ENCODE assay signal across 1 cellular context in genomic region chr20:6766433-6766832, GRCh38.
TF ChIP-seq lines count a peak whose summit lies in the region.

No MANE protein-coding gene starts in this region.

TF ChIP-seq in WTC11, 78 proteins besides CTCF, POLR2A, EP300 and RAD21 (continued from another document):
- TF ChIP-seq USF1 (CRISPR knock-in tag; IDR thresholded peaks at IDR 0.05) (no peak), ZNF263 (CRISPR knock-in tag; IDR thresholded peaks at IDR 0.05; ENCODE audit: low read depth) (no peak), PREB (CRISPR knock-in tag; IDR thresholded peaks at IDR 0.05; ENCODE audit: borderline replicate concordance) (no peak), KAT7 (CRISPR knock-in tag; IDR thresholded peaks at IDR 0.05; ENCODE audit: borderline replicate concordance) (no peak), ATF6 (CRISPR knock-in tag; IDR thresholded peaks at IDR 0.05) (no peak), SMAD4 (CRISPR knock-in tag; IDR thresholded peaks at IDR 0.05) (no peak), NFE2L1 (CRISPR knock-in tag; IDR thresholded peaks at IDR 0.05) (no peak), MYBL2 (CRISPR knock-in tag; IDR thresholded peaks at IDR 0.05) (no peak), ZSCAN18 (CRISPR knock-in tag; IDR thresholded peaks at IDR 0.05) (no peak), JAZF1 (CRISPR knock-in tag; IDR thresholded peaks at IDR 0.05) (no peak)
